Comparison of ENCODE assay signal across 19 cellular contexts in the genomic region with DNA sequence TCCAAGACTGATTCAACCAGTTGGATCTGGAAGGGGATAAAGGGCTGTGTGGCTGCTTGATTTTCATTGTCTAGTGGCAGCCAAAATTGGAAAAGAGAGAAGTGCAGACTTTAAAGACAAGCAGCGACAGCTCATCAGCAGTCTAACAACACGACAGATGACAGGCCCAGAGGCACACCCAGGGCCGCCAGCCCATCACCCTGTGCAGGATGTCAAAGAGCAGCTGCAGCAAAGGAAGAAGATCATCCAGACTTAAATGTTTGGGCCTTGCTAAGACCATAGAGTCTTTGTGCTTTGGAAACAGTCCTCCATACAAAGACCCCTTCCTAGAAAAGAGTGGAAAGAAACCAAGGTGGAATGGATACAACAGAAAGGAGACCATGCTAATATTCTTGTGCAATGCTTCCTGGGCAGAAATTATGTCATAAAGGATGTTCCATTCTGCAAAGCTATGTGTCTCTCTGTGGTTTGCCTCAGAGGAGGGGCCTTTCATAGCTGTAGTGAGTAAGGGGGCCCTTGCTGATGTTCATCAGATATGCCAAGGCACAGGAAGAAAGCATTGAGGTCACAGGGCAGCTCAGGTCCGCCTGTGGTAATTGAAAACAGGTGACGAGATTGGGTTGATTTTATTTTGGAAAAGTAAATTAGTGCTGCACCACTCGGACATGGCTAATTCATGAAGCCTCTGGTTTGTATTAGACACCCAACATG.
DNase-seq lines count a peak whose midpoint lies in the region; TF ChIP-seq lines count a peak whose summit lies in the region.
"Had no signal": no experiment of that assay in that cellular context is flagged by ENCODE, and none has a peak within 500 bp of the region (broad histone marks: within the 10 kb centered on the region; RNA-seq: fewer than 3 reads in every experiment).

No MANE protein-coding gene starts in this region.

- H3K9me3 Mint-ChIP-seq in brain, result peaks cover 0 to 10% (median 3%) of the 10 kb centered on the region in 5 experiments
- peaks cover 12% of the 10 kb centered on the region for H3K9me3 Mint-ChIP-seq in type B pancreatic cell
- H3K9me3 Mint-ChIP-seq: activated T-helper 2 cell treated with anti-CD3 and anti-CD28 coated beads, Interferon-gamma antibody, Interleukin-2, Interleukin-4, amounts not matched to agents 10 μg/mL and 5 μg/mL and 100 μg/mL, durations not matched to agents 14 hours and 24 hours and 36 hours had no signal

- DNase-seq in SKM-1 treated with dmso at 0.1 percent for 144 hours (lab: John Stamatoyannopoulos, UW; ENCODE audit: unreplicated experiment), result peak; percentile 52
- DNase-seq in SKM-1 (lab: John Stamatoyannopoulos, UW; ENCODE audit: unreplicated experiment), result no peak
- DNase-seq in NCI-H1694 (lab: John Stamatoyannopoulos, UW), result peak; percentile 60
- no peak for DNase-seq in type B pancreatic cell (ENCODE audit: extremely low spot score, unreplicated experiment)
- DNase-seq in activated CD8-positive, alpha-beta memory T cell treated with anti-CD3 and anti-CD28 coated beads, Interleukin-2, amount 50 U/mL, for 48 hours, result no peak
- no peak for DNase-seq in SHP77 treated with DMSO at 0.1 percent for 48 hours (lab: John Stamatoyannopoulos, UW)
- no peak for DNase-seq in activated CD4-positive, CD25-positive, alpha-beta regulatory T cell (lab: John Stamatoyannopoulos, UW)
- DNase-seq: activated CD4-positive, alpha-beta T cell treated with anti-CD3 and anti-CD28 coated beads, Interleukin-2, amount 50 U/mL, for 48 hours; cerebellar nuclear complex; H7; head of caudate nucleus; mammary epithelial cell; NCI-H1092 treated with DMSO at 0.1 percent for 48 hours; NCI-H2029; nucleus accumbens; upper lobe of right lung had no signal

- H3K36me3 Mint-ChIP-seq in brain (no peaks in the 10 kb centered on the region), type B pancreatic cell (peaks cover 9% of the 10 kb centered on the region)
- H3K36me3 Mint-ChIP-seq: activated naive CD8-positive, alpha-beta T cell had no signal

- peaks cover 57% of the 10 kb centered on the region for H3K4me1 Mint-ChIP-seq in brain
- peaks cover 25% of the 10 kb centered on the region for H3K4me1 Mint-ChIP-seq in type B pancreatic cell (ENCODE audit: unreplicated experiment)

- H3K27me3 Mint-ChIP-seq in brain (peaks cover 5% of the 10 kb centered on the region), type B pancreatic cell (no peaks in the 10 kb centered on the region)
- H3K27me3 Mint-ChIP-seq: activated naive CD8-positive, alpha-beta T cell had no signal

- no peak for TF ChIP-seq CTCF in brain (conservative IDR thresholded peaks at IDR 0.05)
- no peak for TF ChIP-seq CTCF in type B pancreatic cell (conservative IDR thresholded peaks at IDR 0.05)

- H3K4me3 Mint-ChIP-seq in brain, result peak overlapping the region in 2 of 5 experiments; percentile 35 to 42
- no peak overlapping the region for H3K4me3 Mint-ChIP-seq in type B pancreatic cell
- H3K4me3 Mint-ChIP-seq: activated naive CD8-positive, alpha-beta T cell had no signal

- H3K27ac Mint-ChIP-seq in brain, result peak overlapping the region; percentile 60 to 96 (median 83)
- H3K27ac Mint-ChIP-seq in type B pancreatic cell, result peak overlapping the region; percentile 24
- H3K27ac Mint-ChIP-seq: activated naive CD8-positive, alpha-beta T cell; activated T-helper 2 cell treated with anti-CD3 and anti-CD28 coated beads, Interferon-gamma antibody, Interleukin-2, Interleukin-4, amounts not matched to agents 10 μg/mL and 5 μg/mL and 100 μg/mL, durations not matched to agents 14 hours and 24 hours and 36 hours had no signal

Comparison
In these comparisons a context has a peak if more than half of its experiments do, and no peak if none do; other contexts are left out.
1. DNase-seq: peak in SKM-1 treated with dmso at 0.1 percent for 144 hours (single experiment) and NCI-H1694 (single experiment); none in SKM-1 (single experiment), type B pancreatic cell (single experiment), activated CD8-positive, alpha-beta memory T cell treated with anti-CD3 and anti-CD28 coated beads, Interleukin-2, amount 50 U/mL, for 48 hours (single experiment), SHP77 treated with DMSO at 0.1 percent for 48 hours (single experiment) and activated CD4-positive, CD25-positive, alpha-beta regulatory T cell (0 of 4).